Comparison of ENCODE assay signal across 1 cellular context in the genomic region with DNA sequence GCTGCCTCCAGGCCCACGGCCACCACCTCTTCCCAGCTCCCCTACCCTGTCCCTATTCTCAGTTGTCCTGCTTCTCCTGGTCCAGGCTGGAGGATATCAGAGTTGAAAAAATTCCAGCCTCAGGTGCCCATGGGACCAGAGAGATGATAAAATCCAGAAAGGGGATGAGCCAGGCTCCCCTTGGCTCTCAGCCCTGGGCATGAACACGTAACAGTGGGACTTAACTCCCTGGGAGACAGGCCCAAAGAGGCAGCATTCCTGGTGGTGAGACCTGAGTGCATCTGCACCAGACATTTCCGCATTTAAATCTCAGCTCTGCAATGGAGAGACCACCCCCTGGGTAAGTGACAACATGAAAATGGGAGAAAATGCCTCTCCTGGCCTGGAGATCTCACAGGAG.
TF ChIP-seq lines count a peak whose summit lies in the region.

No MANE protein-coding gene starts in this region.

TF ChIP-seq in WTC11, 78 proteins besides CTCF, POLR2A, EP300 and RAD21:
- no peak for TF ChIP-seq PRRX2 (CRISPR knock-in tag; IDR thresholded peaks at IDR 0.05)
- TF ChIP-seq, protein P1, sequence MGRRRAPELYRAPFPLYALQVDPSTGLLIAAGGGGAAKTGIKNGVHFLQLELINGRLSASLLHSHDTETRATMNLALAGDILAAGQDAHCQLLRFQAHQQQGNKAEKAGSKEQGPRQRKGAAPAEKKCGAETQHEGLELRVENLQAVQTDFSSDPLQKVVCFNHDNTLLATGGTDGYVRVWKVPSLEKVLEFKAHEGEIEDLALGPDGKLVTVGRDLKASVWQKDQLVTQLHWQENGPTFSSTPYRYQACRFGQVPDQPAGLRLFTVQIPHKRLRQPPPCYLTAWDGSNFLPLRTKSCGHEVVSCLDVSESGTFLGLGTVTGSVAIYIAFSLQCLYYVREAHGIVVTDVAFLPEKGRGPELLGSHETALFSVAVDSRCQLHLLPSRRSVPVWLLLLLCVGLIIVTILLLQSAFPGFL (CRISPR knock-in tag; IDR thresholded peaks at IDR 0.05; ENCODE audit: borderline replicate concordance) = no peak
- TF ChIP-seq, protein P2, sequence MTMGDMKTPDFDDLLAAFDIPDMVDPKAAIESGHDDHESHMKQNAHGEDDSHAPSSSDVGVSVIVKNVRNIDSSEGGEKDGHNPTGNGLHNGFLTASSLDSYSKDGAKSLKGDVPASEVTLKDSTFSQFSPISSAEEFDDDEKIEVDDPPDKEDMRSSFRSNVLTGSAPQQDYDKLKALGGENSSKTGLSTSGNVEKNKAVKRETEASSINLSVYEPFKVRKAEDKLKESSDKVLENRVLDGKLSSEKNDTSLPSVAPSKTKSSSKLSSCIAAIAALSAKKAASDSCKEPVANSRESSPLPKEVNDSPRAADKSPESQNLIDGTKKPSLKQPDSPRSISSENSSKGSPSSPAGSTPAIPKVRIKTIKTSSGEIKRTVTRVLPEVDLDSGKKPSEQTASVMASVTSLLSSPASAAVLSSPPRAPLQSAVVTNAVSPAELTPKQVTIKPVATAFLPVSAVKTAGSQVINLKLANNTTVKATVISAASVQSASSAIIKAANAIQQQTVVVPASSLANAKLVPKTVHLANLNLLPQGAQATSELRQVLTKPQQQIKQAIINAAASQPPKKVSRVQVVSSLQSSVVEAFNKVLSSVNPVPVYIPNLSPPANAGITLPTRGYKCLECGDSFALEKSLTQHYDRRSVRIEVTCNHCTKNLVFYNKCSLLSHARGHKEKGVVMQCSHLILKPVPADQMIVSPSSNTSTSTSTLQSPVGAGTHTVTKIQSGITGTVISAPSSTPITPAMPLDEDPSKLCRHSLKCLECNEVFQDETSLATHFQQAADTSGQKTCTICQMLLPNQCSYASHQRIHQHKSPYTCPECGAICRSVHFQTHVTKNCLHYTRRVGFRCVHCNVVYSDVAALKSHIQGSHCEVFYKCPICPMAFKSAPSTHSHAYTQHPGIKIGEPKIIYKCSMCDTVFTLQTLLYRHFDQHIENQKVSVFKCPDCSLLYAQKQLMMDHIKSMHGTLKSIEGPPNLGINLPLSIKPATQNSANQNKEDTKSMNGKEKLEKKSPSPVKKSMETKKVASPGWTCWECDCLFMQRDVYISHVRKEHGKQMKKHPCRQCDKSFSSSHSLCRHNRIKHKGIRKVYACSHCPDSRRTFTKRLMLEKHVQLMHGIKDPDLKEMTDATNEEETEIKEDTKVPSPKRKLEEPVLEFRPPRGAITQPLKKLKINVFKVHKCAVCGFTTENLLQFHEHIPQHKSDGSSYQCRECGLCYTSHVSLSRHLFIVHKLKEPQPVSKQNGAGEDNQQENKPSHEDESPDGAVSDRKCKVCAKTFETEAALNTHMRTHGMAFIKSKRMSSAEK (CRISPR knock-in tag; IDR thresholded peaks at IDR 0.05; ENCODE audit: borderline replicate concordance) = no peak
- TF ChIP-seq NR1H2 (CRISPR knock-in tag; IDR thresholded peaks at IDR 0.05) = no peak
- no peak for TF ChIP-seq FOXJ3 (CRISPR knock-in tag; IDR thresholded peaks at IDR 0.05; ENCODE audit: borderline replicate concordance)
- TF ChIP-seq SOX15 (CRISPR knock-in tag; IDR thresholded peaks at IDR 0.05) = no peak
- no peak for TF ChIP-seq ETV6 (CRISPR knock-in tag; IDR thresholded peaks at IDR 0.05)
- TF ChIP-seq, protein P3, sequence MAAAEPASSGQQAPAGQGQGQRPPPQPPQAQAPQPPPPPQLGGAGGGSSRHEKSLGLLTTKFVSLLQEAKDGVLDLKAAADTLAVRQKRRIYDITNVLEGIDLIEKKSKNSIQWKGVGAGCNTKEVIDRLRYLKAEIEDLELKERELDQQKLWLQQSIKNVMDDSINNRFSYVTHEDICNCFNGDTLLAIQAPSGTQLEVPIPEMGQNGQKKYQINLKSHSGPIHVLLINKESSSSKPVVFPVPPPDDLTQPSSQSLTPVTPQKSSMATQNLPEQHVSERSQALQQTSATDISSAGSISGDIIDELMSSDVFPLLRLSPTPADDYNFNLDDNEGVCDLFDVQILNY (CRISPR knock-in tag; IDR thresholded peaks at IDR 0.05) = no peak
- TF ChIP-seq ZNF416 (CRISPR knock-in tag; IDR thresholded peaks at IDR 0.05) = no peak
- no peak for TF ChIP-seq ZNF423 (CRISPR knock-in tag; IDR thresholded peaks at IDR 0.05)
- no peak for TF ChIP-seq ZNF121 (CRISPR knock-in tag; IDR thresholded peaks at IDR 0.05)
